1 cellular context compared by ENCODE assay signal in genomic region chr10:79354141-79354540, GRCh38.
TF ChIP-seq lines count a peak whose summit lies in the region.

No MANE protein-coding gene starts in this region.

TF ChIP-seq in HepG2, 621 proteins besides CTCF, POLR2A, EP300 and RAD21:
- TF ChIP-seq BCLAF1 (IDR thresholded peaks at IDR 0.05) (no peak), RBFOX2 (IDR thresholded peaks at IDR 0.05; ENCODE audit: low read depth, low read length) (0 out of 2 replicates have a peak, but pooled peaks have one; percentile 37)
